8 cellular contexts compared by ENCODE assay signal in genomic region chr3:188749010-188749617, GRCh38.
A peak's percentile ranks its signal among the peaks of the same experiment; 100 is the strongest.
DNase-seq lines count a peak whose midpoint lies in the region; ATAC-seq, FAIRE-seq and TF ChIP-seq lines count a peak whose summit lies in the region.

No MANE protein-coding gene starts in this region.

- in situ Hi-C loops in K562 (cut with MboI): no loop called here

- H2AFZ ChIP-seq in SU-DHL-6 (ENCODE audit: low read depth, low read length, severe bottlenecking) (no peak overlapping the region), K562 (ENCODE audit: low read depth, low read length) (no peak overlapping the region)

- ATAC-seq in GM19395 (IDR thresholded peaks at IDR 0.05; ENCODE audit: unreplicated experiment): peak; percentile 55
- peak; percentile 38; the same call in 1 of the 3 replicates for ATAC-seq in K562
- peak; percentile 78 to 83 for ATAC-seq in naive thymus-derived CD8-positive, alpha-beta T cell

- H3K4me1 Mint-ChIP-seq in naive thymus-derived CD8-positive, alpha-beta T cell: peaks cover 0 to 15% (median under 1%) of the 10 kb centered on the region in 4 donors

- H3K4me2 ChIP-seq in SU-DHL-6 (ENCODE audit: low read depth, low read length, poor library complexity, severe bottlenecking) (no peak overlapping the region), K562 (ENCODE audit: insufficient read depth, low read length) (no peak overlapping the region)

- H3K36me3 ChIP-seq in SU-DHL-6 (ENCODE audit: low read length) (no peaks in the 10 kb centered on the region), K562 (ENCODE audit: control insufficient read depth, insufficient read depth, low read length) (no peaks in the 10 kb centered on the region)

- no peak for TF ChIP-seq POLR2A in K562 (conservative IDR thresholded peaks at IDR 0.05)

- BruUV-seq in K562 (replicated peaks; lab: Mats Ljungman, UMichigan): no TSS peak

- H3K4me3 Mint-ChIP-seq in naive thymus-derived CD8-positive, alpha-beta T cell: no peak overlapping the region

- no peaks in the 10 kb centered on the region for H3K4me1 ChIP-seq in K562 (replicated peaks in 1 of 2; ENCODE audit: control insufficient read depth in 2 of 2, insufficient read depth in 2 of 2, low read length in 2 of 2)

- no peaks in the 10 kb centered on the region for H3K9me3 Mint-ChIP-seq in naive thymus-derived CD8-positive, alpha-beta T cell

- H3K9me3 ChIP-seq in SU-DHL-6 (ENCODE audit: insufficient read depth, low read length) (no peaks in the 10 kb centered on the region), K562 (replicated peaks; ENCODE audit: control insufficient read depth, insufficient read depth, low read depth, low read length) (no peaks in the 10 kb centered on the region)

- H3K27ac Mint-ChIP-seq in naive thymus-derived CD8-positive, alpha-beta T cell: no peak overlapping the region

- H3K36me3 Mint-ChIP-seq in naive thymus-derived CD8-positive, alpha-beta T cell: no peaks in the 10 kb centered on the region

- WGBS in K562 (ENCODE audit: insufficient coverage, low coverage, missing lambda C conversion rate): 0% methylated on average over 5 of the region's 5 CpGs

- H3K27ac ChIP-seq in 22Rv1 (no peak overlapping the region), SU-DHL-6 (ENCODE audit: low read depth, low read length) (peak overlapping the region; percentile 99), K562 (ENCODE audit: extremely low read depth, low read depth, low read length) (no peak overlapping the region)

- TF ChIP-seq CTCF in 22Rv1 (IDR thresholded peaks at IDR 0.05): peak; percentile 81
- peak; percentile 84 for TF ChIP-seq CTCF in SU-DHL-6 (IDR thresholded peaks at IDR 0.05; ENCODE audit: insufficient read depth, low read length, poor library complexity, severe bottlenecking)
- peak; percentile 2 to 38 (median 31); a peak in 1 of 6 replicates for TF ChIP-seq CTCF in K562 (IDR thresholded peaks at IDR 0.05 in 2 of 3, conservative IDR thresholded peaks at IDR 0.05 in 1 of 3; ENCODE audit: insufficient read depth in 2 of 3, low read depth in 1 of 3, low read length in 3 of 3)

- FAIRE-seq in K562 (lab: Jason Lieb, UNC): no peak

- H3K4me3 ChIP-seq in SU-DHL-6 (ENCODE audit: insufficient read depth, low read length, poor library complexity, severe bottlenecking) (no peak overlapping the region), K562 (no peak overlapping the region)

- H3K79me2 ChIP-seq in SU-DHL-6 (ENCODE audit: insufficient read depth, low read length) (no peaks in the 10 kb centered on the region), K562 (ENCODE audit: control insufficient read depth, insufficient read depth, low read length) (no peaks in the 10 kb centered on the region)

- H3K9me1 ChIP-seq in K562 (ENCODE audit: control insufficient read depth, insufficient read depth, low read length): no peaks in the 10 kb centered on the region

- CTCF ChIA-PET in K562 (lab: Yijun Ruan, JAX; ENCODE audit: low intra/inter-chr PET ratio): no interaction called here

- TF ChIP-seq EP300 in K562 (IDR thresholded peaks at IDR 0.05; ENCODE audit: low read length): no peak

- H3K27me3 ChIP-seq in SU-DHL-6 (ENCODE audit: low read length) (no peaks in the 10 kb centered on the region), K562 (ENCODE audit: control insufficient read depth in 2 of 2, insufficient read depth in 2 of 2, low read length in 2 of 2) (no peaks in the 10 kb centered on the region)

- peak; percentile 4 to 17 (median 16) for DNase-seq in K562 (ENCODE audit: extremely low read depth in 1 of 4, low spot score in 3 of 4)
- DNase-seq in naive thymus-derived CD8-positive, alpha-beta T cell: peak; percentile 8 to 71 (median 50)
- no peak for DNase-seq in hypothalamus (lab: John Stamatoyannopoulos, UW)
- no peak for DNase-seq in NCI-H2107 treated with DMSO at 0.1 percent for 48 hours (lab: John Stamatoyannopoulos, UW; ENCODE audit: unreplicated experiment)
- no peak for DNase-seq in glomerular visceral epithelial cell (ENCODE audit: extremely low spot score)

- no peaks in the 10 kb centered on the region for H3K9me2 ChIP-seq in SU-DHL-6 (replicated peaks; ENCODE audit: insufficient read depth, low read length)

- H3K27me3 Mint-ChIP-seq in naive thymus-derived CD8-positive, alpha-beta T cell: no peaks in the 10 kb centered on the region

- POLR2A ChIA-PET in K562 (lab: Yijun Ruan, JAX): no interaction called here
- POLR2A ChIA-PET in naive thymus-derived CD8-positive, alpha-beta T cell (lab: Charles Lee): interaction anchor here (0.6 to 1.7 kb wide), 2 partner anchors 1009 to 1010 kb away, joined by 3 to 8 read pairs; no protein-coding TSS in a partner anchor

- H3K9ac ChIP-seq in SU-DHL-6 (ENCODE audit: low read length) (no peak overlapping the region), K562 (ENCODE audit: insufficient read depth in 1 of 2, low read depth in 2 of 2, low read length in 2 of 2) (no peak overlapping the region)

- TF ChIP-seq RAD21 in K562 (CRISPR knock-in tag; conservative IDR thresholded peaks at IDR 0.05 in 1 of 2, IDR thresholded peaks at IDR 0.05 in 1 of 2): peak in 1 of 2 experiments; percentile 21; a peak in 1 of 4 replicates

- peaks cover 32% of the 10 kb centered on the region for H3F3A ChIP-seq in SU-DHL-6 (ENCODE audit: insufficient read depth)

- intact Hi-C loops in K562 (cut with micrococcal nuclease): loop anchor here (10.0 kb wide), 1 partner anchor 1004 kb away; the partner anchor contains the start of gene BCL6

- no peaks in the 10 kb centered on the region for H4K20me1 ChIP-seq in SU-DHL-6 (ENCODE audit: low read depth, low read length)
- no peaks in the 10 kb centered on the region for H4K20me1 ChIP-seq in K562 (replicated peaks; ENCODE audit: control insufficient read depth, insufficient read depth, low read length)

TF ChIP-seq in K562, 482 proteins besides CTCF, POLR2A, EP300 and RAD21:
- no peak for TF ChIP-seq RCOR1 (IDR thresholded peaks at IDR 0.05; ENCODE audit: borderline replicate concordance in 1 of 2, low read depth in 2 of 2, low read length in 2 of 2)
- TF ChIP-seq MED1 (CRISPR knock-in tag; IDR thresholded peaks at IDR 0.05; ENCODE audit: borderline replicate concordance): no peak
- TF ChIP-seq MEIS2 (IDR thresholded peaks at IDR 0.05; ENCODE audit: partially characterized antibody): no peak
- no peak for TF ChIP-seq THRB (CRISPR knock-in tag; conservative IDR thresholded peaks at IDR 0.05)
- TF ChIP-seq UBTF (IDR thresholded peaks at IDR 0.05; ENCODE audit: borderline replicate concordance in 1 of 2, low read depth in 2 of 2, low read length in 2 of 2): no peak

Comparison
In these comparisons a context has a peak if more than half of its experiments do, and no peak if none do; other contexts are left out.
1. CTCF ChIP-seq: peak in every context shown above with its lines; median percentile 84 in SU-DHL-6; 81 in 22Rv1; 31 in K562.
2. DNase-seq: peak in K562 (4 of 4) and naive thymus-derived CD8-positive, alpha-beta T cell (10 of 10); none in hypothalamus (0 of 51), NCI-H2107 treated with DMSO at 0.1 percent for 48 hours (single experiment) and glomerular visceral epithelial cell (single experiment).
3. Peak in every context shown above with its lines, with median percentiles within 50 percentile points of each other: ATAC-seq.